ENCODE assay signal across 8 cellular contexts in genomic region chr4:152779513-152780266, GRCh38. TPM values are rescaled to one million over a fixed set of nuclear protein-coding genes. Genes with fewer than 3 reads are reported as not detected.
DNase-seq lines count a peak whose midpoint lies in the region; ATAC-seq and TF ChIP-seq lines count a peak whose summit lies in the region.

A gene with protein sequence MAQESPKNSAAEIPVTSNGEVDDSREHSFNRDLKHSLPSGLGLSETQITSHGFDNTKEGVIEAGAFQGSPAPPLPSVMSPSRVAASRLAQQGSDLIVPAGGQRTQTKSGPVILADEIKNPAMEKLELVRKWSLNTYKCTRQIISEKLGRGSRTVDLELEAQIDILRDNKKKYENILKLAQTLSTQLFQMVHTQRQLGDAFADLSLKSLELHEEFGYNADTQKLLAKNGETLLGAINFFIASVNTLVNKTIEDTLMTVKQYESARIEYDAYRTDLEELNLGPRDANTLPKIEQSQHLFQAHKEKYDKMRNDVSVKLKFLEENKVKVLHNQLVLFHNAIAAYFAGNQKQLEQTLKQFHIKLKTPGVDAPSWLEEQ (plus strand): TSS chr4:152779954. CDS start chr4:152829634, 49,680 bp downstream.
Gene TIGD4, minus strand, starts transcription at chr4:152779730. Its CDS starts 8,726 bp downstream, at chr4:152771004.

- intact Hi-C loops in head of caudate nucleus (cut with DNase I) (no loop called here), thyroid gland (cut with DNase I) (no loop called here)

- H3K4me1 ChIP-seq in SK-N-SH (ENCODE audit: control insufficient read depth in 1 of 2, insufficient read depth in 2 of 2, low read depth in 1 of 2, low read length in 1 of 2) (peaks cover 11 to 19% of the 10 kb centered on the region in 2 experiments), thyroid gland (peaks cover 3 to 12% of the 10 kb centered on the region in 2 donors)

- H3K4me1 Mint-ChIP-seq in activated naive CD8-positive, alpha-beta T cell (ENCODE audit: low read depth) = peaks cover 38% of the 10 kb centered on the region
- H3K4me1 Mint-ChIP-seq in osteocyte (ENCODE audit: unreplicated experiment) = peaks cover 30% of the 10 kb centered on the region

- H3K27ac ChIP-seq in SK-N-SH (ENCODE audit: low read depth in 2 of 2, low read length in 1 of 2) = peak within 1 kb of the TSS; percentile 90 to 92
- peak within 1 kb of the TSS; percentile 79 to 87 (median 86) for H3K27ac ChIP-seq in thyroid gland

- peak within 1 kb of the TSS; percentile 96 for H2AFZ ChIP-seq in SK-N-SH (ENCODE audit: low read depth)

- H3K9me3 ChIP-seq in SK-N-SH (no peaks in the 10 kb centered on the region), thyroid gland (no peaks in the 10 kb centered on the region)

- peaks cover 47% of the 10 kb centered on the region for H3K79me2 ChIP-seq in SK-N-SH (ENCODE audit: insufficient read depth)

- DNase-seq in GM10266 (ENCODE audit: extremely low spot score) (peak; percentile 92), NCI-H1048 (lab: John Stamatoyannopoulos, UW) (peak; percentile 83), SK-N-SH (peak; percentile 94), head of caudate nucleus (peak; percentile 95 to 100 (median 99)), osteocyte (ENCODE audit: extremely low spot score, unreplicated experiment) (peak; percentile 99), thyroid gland (peak; percentile 98)

- TF ChIP-seq RAD21 in SK-N-SH (IDR thresholded peaks at IDR 0.05; ENCODE audit: low read length) = peak; percentile 51

- H3K4me2 ChIP-seq in SK-N-SH = peak within 1 kb of the TSS; percentile 86

- 0 out of 4 replicates have a peak, but pooled peaks of 1 of the 2 experiments have one; percentile 5 for TF ChIP-seq EP300 in SK-N-SH (IDR thresholded peaks at IDR 0.05; ENCODE audit: borderline replicate concordance in 1 of 2, low read depth in 1 of 2, low read length in 1 of 2)

- H4K20me1 ChIP-seq in SK-N-SH (ENCODE audit: insufficient read depth) = peaks cover 29% of the 10 kb centered on the region

- TF ChIP-seq POLR2A in thyroid gland (IDR thresholded peaks at IDR 0.05) = peak in 1 of 2 donors; percentile 72

- peak within 1 kb of the TSS; percentile 86 for H3K9ac ChIP-seq in SK-N-SH

- peaks cover 3% of the 10 kb centered on the region for H3K27me3 Mint-ChIP-seq in activated naive CD8-positive, alpha-beta T cell
- H3K27me3 Mint-ChIP-seq in osteocyte (ENCODE audit: unreplicated experiment) = peaks cover 16% of the 10 kb centered on the region

- no peaks in the 10 kb centered on the region for H3K9me3 Mint-ChIP-seq in activated naive CD8-positive, alpha-beta T cell (ENCODE audit: low read depth)
- no peaks in the 10 kb centered on the region for H3K9me3 Mint-ChIP-seq in osteocyte (ENCODE audit: unreplicated experiment)

- WGBS in SK-N-SH (ENCODE audit: low lambda C conversion rate) = 2% methylated on average over 27 of the region's 55 CpGs
- WGBS in thyroid gland, 2 donors = 0 to 1% methylated on average over 25 to 53 of the region's 55 CpGs

- ATAC-seq in HG02588 (IDR thresholded peaks at IDR 0.05; ENCODE audit: unreplicated experiment) = peak; percentile 97

- peak within 1 kb of the TSS; percentile 94 for H3K27ac Mint-ChIP-seq in activated naive CD8-positive, alpha-beta T cell
- H3K27ac Mint-ChIP-seq in osteocyte (ENCODE audit: unreplicated experiment) = peak within 1 kb of the TSS; percentile 100

- CTCF ChIA-PET in SK-N-SH (lab: Yijun Ruan, JAX) = interaction anchor here (0.6 to 2.7 kb wide), 13 partner anchors 8 to 564 kb away, joined by 3 to 21 read pairs (median 3); no protein-coding TSS in a partner anchor

- H3F3A ChIP-seq in SK-N-SH (replicated peaks; ENCODE audit: insufficient read depth) = peaks cover 7% of the 10 kb centered on the region

- H3K9me2 ChIP-seq in SK-N-SH = no peaks in the 10 kb centered on the region; the same call in 1 of the 2 replicates

- H3K4me3 Mint-ChIP-seq in activated naive CD8-positive, alpha-beta T cell = peak within 1 kb of the TSS; percentile 100
- H3K4me3 Mint-ChIP-seq in osteocyte (ENCODE audit: unreplicated experiment) = peak within 1 kb of the TSS; percentile 99

- no peaks in the 10 kb centered on the region for H3K36me3 Mint-ChIP-seq in activated naive CD8-positive, alpha-beta T cell
- H3K36me3 Mint-ChIP-seq in osteocyte (ENCODE audit: unreplicated experiment) = no peaks in the 10 kb centered on the region

- H3K36me3 ChIP-seq in SK-N-SH (replicated peaks in 1 of 2; ENCODE audit: control insufficient read depth in 1 of 2, insufficient read depth in 2 of 2, low read length in 1 of 2) (peaks cover 0 to 5% of the 10 kb centered on the region in 2 experiments), thyroid gland (no peaks in the 10 kb centered on the region)

- POLR2A ChIA-PET in SK-N-SH (lab: Yijun Ruan, JAX) = interaction anchor here (1.1 kb wide), 1 partner anchor 304 kb away, joined by 3 read pairs; no protein-coding TSS in a partner anchor

- TF ChIP-seq CTCF in GM10266 (IDR thresholded peaks at IDR 0.05; ENCODE audit: control insufficient read depth, insufficient read depth, low read depth, missing control alignments) = peak; percentile 55
- TF ChIP-seq CTCF in SK-N-SH (IDR thresholded peaks at IDR 0.05) = peak; percentile 50
- peak; percentile 26 for TF ChIP-seq CTCF in osteocyte (IDR thresholded peaks at IDR 0.05)
- peak in 3 of 6 experiments; percentile 18 to 37 (median 23) for TF ChIP-seq CTCF in thyroid gland (IDR thresholded peaks at IDR 0.05)

- H3K4me3 ChIP-seq in SK-N-SH (ENCODE audit: low read depth in 2 of 2, low read length in 1 of 2) = peak within 1 kb of the TSS; percentile 85 to 94
- peak within 1 kb of the TSS; percentile 21 to 92 (median 54) for H3K4me3 ChIP-seq in thyroid gland (replicated peaks in 1 of 3)

- H3K27me3 ChIP-seq in SK-N-SH (ENCODE audit: insufficient read depth) = no peaks in the 10 kb centered on the region
- H3K27me3 ChIP-seq in thyroid gland = no peaks in the 10 kb centered on the region

TF ChIP-seq in SK-N-SH, 30 proteins besides CTCF, POLR2A, EP300 and RAD21 (continues in another document):
- TF ChIP-seq ELF1 (IDR thresholded peaks at IDR 0.05) = peak; percentile 93
- no peak for TF ChIP-seq YY1 (IDR thresholded peaks at IDR 0.05; ENCODE audit: low read depth)
- no peak for TF ChIP-seq IRF3 (IDR thresholded peaks at IDR 0.05; ENCODE audit: low read depth, low read length)
- TF ChIP-seq, protein P1, sequence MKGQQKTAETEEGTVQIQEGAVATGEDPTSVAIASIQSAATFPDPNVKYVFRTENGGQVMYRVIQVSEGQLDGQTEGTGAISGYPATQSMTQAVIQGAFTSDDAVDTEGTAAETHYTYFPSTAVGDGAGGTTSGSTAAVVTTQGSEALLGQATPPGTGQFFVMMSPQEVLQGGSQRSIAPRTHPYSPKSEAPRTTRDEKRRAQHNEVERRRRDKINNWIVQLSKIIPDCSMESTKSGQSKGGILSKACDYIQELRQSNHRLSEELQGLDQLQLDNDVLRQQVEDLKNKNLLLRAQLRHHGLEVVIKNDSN (IDR thresholded peaks at IDR 0.05; ENCODE audit: borderline replicate concordance, low read depth) = no peak
- TF ChIP-seq RCOR1 (IDR thresholded peaks at IDR 0.05; ENCODE audit: low read length) = no peak
- TF ChIP-seq SIN3A (IDR thresholded peaks at IDR 0.05; ENCODE audit: borderline replicate concordance, low read depth, low read length) = no peak; the same call in none of the 2 replicates
- peak; percentile 90 for TF ChIP-seq NFIC (IDR thresholded peaks at IDR 0.05; ENCODE audit: borderline replicate concordance)
- TF ChIP-seq ZBTB33 (IDR thresholded peaks at IDR 0.05; ENCODE audit: borderline replicate concordance, low read depth) = no peak
- no peak for TF ChIP-seq TEAD4 (IDR thresholded peaks at IDR 0.05; ENCODE audit: borderline replicate concordance, insufficient read depth)
- TF ChIP-seq FOXJ3 (CRISPR knock-in tag; IDR thresholded peaks at IDR 0.05) = no peak; the same call in 1 of the 2 replicates
- no peak for TF ChIP-seq FOSL2 (IDR thresholded peaks at IDR 0.05; ENCODE audit: borderline replicate concordance, low read depth)

RNA-seq across cellular contexts. Expression of the first gene that starts in this region (rescaled TPM):
- polyA plus RNA-seq in SK-N-SH (2012; rRNA removed) = 15.7 and 17.4 TPM in 2 replicates
- polyA plus RNA-seq in SK-N-SH (2012; cell fraction: cytosol; rRNA removed) = 21.6 and 31.5 TPM in 2 replicates
- 11.8 and 18.3 TPM in 2 replicates for polyA plus RNA-seq in SK-N-SH (2012; cell fraction: nucleus; rRNA removed)
- total RNA-seq in osteocyte (41.9 and 43.2 TPM in 2 replicates), thyroid gland (10 to 100 TPM; 34.3 to 45.1 (median 42.1) TPM)

RNA-seq across cellular contexts. Expression of gene TIGD4, which starts in this region (rescaled TPM):
- polyA plus RNA-seq in SK-N-SH (2012; rRNA removed) = 0.13 and 0.28 TPM in 2 replicates
- polyA plus RNA-seq in SK-N-SH (2012; cell fraction: cytosol; rRNA removed) = 0.24 and 0.33 TPM in 2 replicates
- 0.23 and 0.39 TPM in 2 replicates for polyA plus RNA-seq in SK-N-SH (2012; cell fraction: nucleus; rRNA removed)
- total RNA-seq in osteocyte = 0.18 and 0.19 TPM in 2 replicates
- total RNA-seq in thyroid gland = 1 to 10 TPM in 3 of 4 donors, under 1 TPM in 1; 0.67 to 2.4 (median 1.8) TPM

Comparison
In these comparisons a context has a peak if more than half of its experiments do, and no peak if none do; other contexts are left out.
1. Peak in every context shown above with its lines: DNase-seq, ATAC-seq, H3K4me3 ChIP-seq and H3K27ac ChIP-seq.